14 cellular contexts compared by ENCODE assay signal in the genomic region with DNA sequence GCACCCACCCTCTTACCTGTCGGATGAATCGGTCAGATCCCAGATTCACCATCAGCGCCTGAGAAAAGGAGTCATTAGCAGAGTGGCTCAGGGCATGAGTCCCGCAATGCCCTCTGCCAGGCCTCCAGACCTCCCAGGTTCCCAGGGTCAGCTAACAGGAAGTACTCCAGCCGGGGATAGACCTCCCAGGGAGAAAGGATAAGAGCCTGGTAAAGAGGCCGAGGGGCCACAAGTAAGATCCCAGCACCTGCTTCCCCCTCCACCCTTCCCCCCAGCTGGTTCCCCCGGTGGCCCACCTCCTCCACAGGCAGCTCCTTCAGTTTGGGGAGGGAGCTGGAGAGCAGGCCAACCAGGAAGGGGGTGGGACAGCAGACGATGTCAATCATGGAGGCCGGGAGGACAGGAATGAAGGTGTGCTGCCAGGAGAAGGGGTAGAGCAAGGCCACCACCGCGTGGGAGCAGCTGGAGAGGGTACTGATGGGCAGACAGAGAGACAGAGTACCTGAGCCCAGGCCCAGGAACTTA. TPM values are rescaled to one million over a fixed set of nuclear protein-coding genes. Genes with fewer than 3 reads are reported as not detected.
A peak's percentile ranks its signal among the peaks of the same experiment; 100 is the strongest.
DNase-seq lines count a peak whose midpoint lies in the region; ATAC-seq and TF ChIP-seq lines count a peak whose summit lies in the region.
"Had no signal": no experiment of that assay in that cellular context is flagged by ENCODE, and none has a peak within 500 bp of the region (broad histone marks: within the 10 kb centered on the region; RNA-seq: fewer than 3 reads in every experiment).

No MANE protein-coding gene starts in this region.

- H3K9me3 ChIP-seq in psoas muscle, result no peaks in the 10 kb centered on the region

- H3K27ac ChIP-seq in psoas muscle, result peak overlapping the region; percentile 32

- POLR2A ChIA-PET in HEK293T (lab: Yijun Ruan, JAX), result interaction anchor here (0.9 to 1.6 kb wide), 3 partner anchors 10 to 17 kb away, joined by 3 to 7 read pairs (median 5); partner anchors contain the start of genes RPL27A and TRIM66

- TF ChIP-seq CTCF in psoas muscle (IDR thresholded peaks at IDR 0.05), result no peak

- WGBS in psoas muscle, 3 donors, result 42 to 67% (median 44%) methylated on average over 11 of the region's 11 CpGs

- H3K4me3 ChIP-seq in psoas muscle, result no peak overlapping the region

- no peak overlapping the region for H3K4me3 Mint-ChIP-seq in activated T-helper 1 cell treated with anti-CD3 and anti-CD28 coated beads, Interleukin-12 subunit alpha, Interleukin-12 subunit beta, Interleukin-2, Interleukin-4 antibody, amounts not matched to agents 30 ng/mL and 10 ng/mL and 1 ng/mL, durations not matched to agents 14 hours and 24 hours and 36 hours
- H3K4me3 Mint-ChIP-seq: activated CD8-positive, alpha-beta T cell treated with anti-CD3 and anti-CD28 coated beads for 36 hours; activated naive CD8-positive, alpha-beta T cell had no signal

- H3K36me3 Mint-ChIP-seq in activated T-helper 1 cell treated with anti-CD3 and anti-CD28 coated beads, Interleukin-12 subunit alpha, Interleukin-12 subunit beta, Interleukin-2, Interleukin-4 antibody, amounts not matched to agents 30 ng/mL and 10 ng/mL and 1 ng/mL, durations not matched to agents 14 hours and 24 hours and 36 hours (ENCODE audit: low read depth), result peaks cover 17% of the 10 kb centered on the region

- peak in 3 of 4 donors; percentile 7 to 27 (median 18) for ATAC-seq in psoas muscle
- no peak for ATAC-seq in HG03432 (IDR thresholded peaks at IDR 0.05; ENCODE audit: unreplicated experiment)
- ATAC-seq: activated CD8-positive, alpha-beta T cell treated with anti-CD3 and anti-CD28 coated beads for 36 hours had no signal

- intact Hi-C loops in activated T-helper 1 cell treated with anti-CD3 and anti-CD28 coated beads, Interleukin-12 subunit alpha, Interleukin-12 subunit beta, Interleukin-2, Interleukin-4 antibody, amounts not matched to agents 30 ng/mL and 10 ng/mL and 1 ng/mL, durations not matched to agents 14 hours and 24 hours and 36 hours (cut with micrococcal nuclease), result no loop called here
- intact Hi-C loops in psoas muscle (cut with DNase I), result no loop called here

- H3K27ac Mint-ChIP-seq in activated T-helper 1 cell treated with anti-CD3 and anti-CD28 coated beads, Interleukin-12 subunit alpha, Interleukin-12 subunit beta, Interleukin-2, Interleukin-4 antibody, amounts not matched to agents 30 ng/mL and 10 ng/mL and 1 ng/mL, durations not matched to agents 14 hours and 24 hours and 36 hours, result peak overlapping the region; percentile 13
- H3K27ac Mint-ChIP-seq: activated CD8-positive, alpha-beta T cell treated with anti-CD3 and anti-CD28 coated beads for 36 hours; activated naive CD8-positive, alpha-beta T cell had no signal

- H3K27me3 ChIP-seq in psoas muscle (ENCODE audit: insufficient read depth in 3 of 3, low read length in 2 of 3), result no peaks in the 10 kb centered on the region

- H3K27me3 Mint-ChIP-seq in activated T-helper 1 cell treated with anti-CD3 and anti-CD28 coated beads, Interleukin-12 subunit alpha, Interleukin-12 subunit beta, Interleukin-2, Interleukin-4 antibody, amounts not matched to agents 30 ng/mL and 10 ng/mL and 1 ng/mL, durations not matched to agents 14 hours and 24 hours and 36 hours (ENCODE audit: insufficient read depth), result no peaks in the 10 kb centered on the region
- H3K27me3 Mint-ChIP-seq: activated CD8-positive, alpha-beta T cell treated with anti-CD3 and anti-CD28 coated beads for 36 hours; activated naive CD8-positive, alpha-beta T cell had no signal

- no peaks in the 10 kb centered on the region for H3K9me3 Mint-ChIP-seq in activated T-helper 1 cell treated with anti-CD3 and anti-CD28 coated beads, Interleukin-12 subunit alpha, Interleukin-12 subunit beta, Interleukin-2, Interleukin-4 antibody, amounts not matched to agents 30 ng/mL and 10 ng/mL and 1 ng/mL, durations not matched to agents 14 hours and 24 hours and 36 hours
- H3K9me3 Mint-ChIP-seq: activated CD8-positive, alpha-beta T cell treated with anti-CD3 and anti-CD28 coated beads for 36 hours had no signal

- peak; percentile 48 for DNase-seq in ELF-1 (ENCODE audit: low read depth, low spot score)
- DNase-seq in activated T-helper 1 cell treated with anti-CD3 and anti-CD28 coated beads, Interleukin-12 subunit alpha, Interleukin-12 subunit beta, Interleukin-2, Interleukin-4 antibody, amounts not matched to agents 30 ng/mL and 10 ng/mL and 1 ng/mL, durations not matched to agents 14 hours and 24 hours and 36 hours (ENCODE audit: low spot score), result no peak
- peak; percentile 51 for DNase-seq in iPS DF 4.7 (ENCODE audit: extremely low read depth, low spot score)
- no peak for DNase-seq in psoas muscle
- no peak for DNase-seq in NCI-H2107 (lab: John Stamatoyannopoulos, UW)
- DNase-seq in HEK293T (ENCODE audit: extremely low spot score), result no peak
- no peak for DNase-seq in SW480 (ENCODE audit: low spot score)
- DNase-seq: activated CD8-positive, alpha-beta T cell treated with anti-CD3 and anti-CD28 coated beads for 36 hours; cortex of kidney; NCI-H1105 treated with DMSO at 0.1 percent for 48 hours; NCI-H524 treated with DMSO at 0.1 percent for 48 hours; T-helper 9 cell had no signal

- CTCF ChIA-PET in HEK293T (lab: Yijun Ruan, JAX), result interaction anchor here (0.9 kb wide), 1 partner anchor 156 kb away, joined by 3 read pairs; no protein-coding TSS in a partner anchor

- peaks cover 0 to 70% of the 10 kb centered on the region in 2 donors for H3K36me3 ChIP-seq in psoas muscle (ENCODE audit: insufficient read depth in 1 of 2, low read depth in 1 of 2)

- peaks cover 6% of the 10 kb centered on the region for H3K4me1 ChIP-seq in psoas muscle

- peaks cover 6% of the 10 kb centered on the region for H3K4me1 Mint-ChIP-seq in activated T-helper 1 cell treated with anti-CD3 and anti-CD28 coated beads, Interleukin-12 subunit alpha, Interleukin-12 subunit beta, Interleukin-2, Interleukin-4 antibody, amounts not matched to agents 30 ng/mL and 10 ng/mL and 1 ng/mL, durations not matched to agents 14 hours and 24 hours and 36 hours (ENCODE audit: low read depth)

TF ChIP-seq in HEK293T, 16 proteins besides CTCF, POLR2A, EP300 and RAD21:
- TF ChIP-seq L3MBTL2 (conservative IDR thresholded peaks at IDR 0.05) (no peak), ELF4 (IDR thresholded peaks at IDR 0.05) (no peak), FOXK2 (IDR thresholded peaks at IDR 0.05) (no peak), SP1 (IDR thresholded peaks at IDR 0.05) (no peak), ARNT (IDR thresholded peaks at IDR 0.05) (no peak), PKNOX1 (IDR thresholded peaks at IDR 0.05) (no peak), FOXM1 (IDR thresholded peaks at IDR 0.05; ENCODE audit: borderline replicate concordance) (no peak), HDGF (IDR thresholded peaks at IDR 0.05; ENCODE audit: borderline replicate concordance) (no peak), LEF1 (IDR thresholded peaks at IDR 0.05; ENCODE audit: borderline replicate concordance) (no peak)

RNA-seq across cellular contexts. Expression of gene RPL27A, which starts 16.4 kb away (rescaled TPM):
- 679 and 691 TPM in 2 replicates for total RNA-seq in activated T-helper 1 cell treated with anti-CD3 and anti-CD28 coated beads, Interleukin-12 subunit alpha, Interleukin-12 subunit beta, Interleukin-2, Interleukin-4 antibody, amounts not matched to agents 30 ng/mL and 10 ng/mL and 1 ng/mL, durations not matched to agents 14 hours and 24 hours and 36 hours
- 100 to 1,000 TPM; 308 to 673 (median 565) TPM for total RNA-seq in psoas muscle
- polyA plus RNA-seq in psoas muscle, result 1,000 to 10,000 TPM; 1,443 to 2,060 (median 1,904) TPM

RNA-seq across cellular contexts. Expression of gene TRIM66, which starts 16.5 kb away (rescaled TPM):
- total RNA-seq in activated T-helper 1 cell treated with anti-CD3 and anti-CD28 coated beads, Interleukin-12 subunit alpha, Interleukin-12 subunit beta, Interleukin-2, Interleukin-4 antibody, amounts not matched to agents 30 ng/mL and 10 ng/mL and 1 ng/mL, durations not matched to agents 14 hours and 24 hours and 36 hours, result 11.7 and 14.2 TPM in 2 replicates
- 1 to 10 TPM; 2.0 to 3.9 (median 3.5) TPM for total RNA-seq in psoas muscle
- polyA plus RNA-seq in psoas muscle, result 1 to 10 TPM in 1 of 3 donors, under 1 TPM in 2; 0.46 to 1.4 (median 0.69) TPM

Comparison
In these comparisons a context has a peak if more than half of its experiments do, and no peak if none do; other contexts are left out.
1. DNase-seq: peak in ELF-1 (single experiment) and iPS DF 4.7 (single experiment); none in activated T-helper 1 cell treated with anti-CD3 and anti-CD28 coated beads, Interleukin-12 subunit alpha, Interleukin-12 subunit beta, Interleukin-2, Interleukin-4 antibody, amounts not matched to agents 30 ng/mL and 10 ng/mL and 1 ng/mL, durations not matched to agents 14 hours and 24 hours and 36 hours (single experiment), psoas muscle (0 of 2), NCI-H2107 (single experiment), HEK293T (single experiment) and SW480 (single experiment).